ENCODE assay signal across 1 cellular context in genomic region chr16:24844101-24845030, GRCh38.
TF ChIP-seq lines count a peak whose summit lies in the region.

No MANE protein-coding gene starts in this region.

TF ChIP-seq in HepG2, 621 proteins besides CTCF, POLR2A, EP300 and RAD21 (continued from another document and continues in another):
- TF ChIP-seq, protein P1, sequence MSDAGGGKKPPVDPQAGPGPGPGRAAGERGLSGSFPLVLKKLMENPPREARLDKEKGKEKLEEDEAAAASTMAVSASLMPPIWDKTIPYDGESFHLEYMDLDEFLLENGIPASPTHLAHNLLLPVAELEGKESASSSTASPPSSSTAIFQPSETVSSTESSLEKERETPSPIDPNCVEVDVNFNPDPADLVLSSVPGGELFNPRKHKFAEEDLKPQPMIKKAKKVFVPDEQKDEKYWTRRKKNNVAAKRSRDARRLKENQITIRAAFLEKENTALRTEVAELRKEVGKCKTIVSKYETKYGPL (CRISPR knock-in tag; IDR thresholded peaks at IDR 0.05) = no peak
- TF ChIP-seq ZNF253 (CRISPR knock-in tag; IDR thresholded peaks at IDR 0.05; ENCODE audit: borderline replicate concordance) = no peak
- TF ChIP-seq, protein P2, sequence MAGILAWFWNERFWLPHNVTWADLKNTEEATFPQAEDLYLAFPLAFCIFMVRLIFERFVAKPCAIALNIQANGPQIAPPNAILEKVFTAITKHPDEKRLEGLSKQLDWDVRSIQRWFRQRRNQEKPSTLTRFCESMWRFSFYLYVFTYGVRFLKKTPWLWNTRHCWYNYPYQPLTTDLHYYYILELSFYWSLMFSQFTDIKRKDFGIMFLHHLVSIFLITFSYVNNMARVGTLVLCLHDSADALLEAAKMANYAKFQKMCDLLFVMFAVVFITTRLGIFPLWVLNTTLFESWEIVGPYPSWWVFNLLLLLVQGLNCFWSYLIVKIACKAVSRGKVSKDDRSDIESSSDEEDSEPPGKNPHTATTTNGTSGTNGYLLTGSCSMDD (CRISPR knock-in tag; IDR thresholded peaks at IDR 0.05) = no peak
- TF ChIP-seq SNAI1 (CRISPR knock-in tag; IDR thresholded peaks at IDR 0.05; ENCODE audit: borderline replicate concordance) = no peak
- TF ChIP-seq WIZ (CRISPR knock-in tag; IDR thresholded peaks at IDR 0.05) = no peak; the same call in 1 of the 2 replicates
- no peak for TF ChIP-seq ZEB1 (IDR thresholded peaks at IDR 0.05; ENCODE audit: insufficient replicate concordance, low read depth)
- TF ChIP-seq, protein P3, sequence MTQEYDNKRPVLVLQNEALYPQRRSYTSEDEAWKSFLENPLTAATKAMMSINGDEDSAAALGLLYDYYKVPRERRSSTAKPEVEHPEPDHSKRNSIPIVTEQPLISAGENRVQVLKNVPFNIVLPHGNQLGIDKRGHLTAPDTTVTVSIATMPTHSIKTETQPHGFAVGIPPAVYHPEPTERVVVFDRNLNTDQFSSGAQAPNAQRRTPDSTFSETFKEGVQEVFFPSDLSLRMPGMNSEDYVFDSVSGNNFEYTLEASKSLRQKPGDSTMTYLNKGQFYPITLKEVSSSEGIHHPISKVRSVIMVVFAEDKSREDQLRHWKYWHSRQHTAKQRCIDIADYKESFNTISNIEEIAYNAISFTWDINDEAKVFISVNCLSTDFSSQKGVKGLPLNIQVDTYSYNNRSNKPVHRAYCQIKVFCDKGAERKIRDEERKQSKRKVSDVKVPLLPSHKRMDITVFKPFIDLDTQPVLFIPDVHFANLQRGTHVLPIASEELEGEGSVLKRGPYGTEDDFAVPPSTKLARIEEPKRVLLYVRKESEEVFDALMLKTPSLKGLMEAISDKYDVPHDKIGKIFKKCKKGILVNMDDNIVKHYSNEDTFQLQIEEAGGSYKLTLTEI (CRISPR knock-in tag; conservative IDR thresholded peaks at IDR 0.05) = no peak
- peak; percentile 90 for TF ChIP-seq MAFG (CRISPR knock-in tag; IDR thresholded peaks at IDR 0.05)
- TF ChIP-seq TEAD2 (CRISPR knock-in tag; IDR thresholded peaks at IDR 0.05) = no peak
- peak; percentile 57; the same call in 1 of the 2 replicates for TF ChIP-seq ZNF563 (CRISPR knock-in tag; IDR thresholded peaks at IDR 0.05)
- no peak for TF ChIP-seq CHD4 (IDR thresholded peaks at IDR 0.05; ENCODE audit: borderline replicate concordance, low read length)
- TF ChIP-seq ZNF20 (CRISPR knock-in tag; IDR thresholded peaks at IDR 0.05) = no peak
- peak; percentile 38; the same call in 1 of the 2 replicates for TF ChIP-seq ZNF317 (CRISPR knock-in tag; IDR thresholded peaks at IDR 0.05)
- TF ChIP-seq, protein P4, sequence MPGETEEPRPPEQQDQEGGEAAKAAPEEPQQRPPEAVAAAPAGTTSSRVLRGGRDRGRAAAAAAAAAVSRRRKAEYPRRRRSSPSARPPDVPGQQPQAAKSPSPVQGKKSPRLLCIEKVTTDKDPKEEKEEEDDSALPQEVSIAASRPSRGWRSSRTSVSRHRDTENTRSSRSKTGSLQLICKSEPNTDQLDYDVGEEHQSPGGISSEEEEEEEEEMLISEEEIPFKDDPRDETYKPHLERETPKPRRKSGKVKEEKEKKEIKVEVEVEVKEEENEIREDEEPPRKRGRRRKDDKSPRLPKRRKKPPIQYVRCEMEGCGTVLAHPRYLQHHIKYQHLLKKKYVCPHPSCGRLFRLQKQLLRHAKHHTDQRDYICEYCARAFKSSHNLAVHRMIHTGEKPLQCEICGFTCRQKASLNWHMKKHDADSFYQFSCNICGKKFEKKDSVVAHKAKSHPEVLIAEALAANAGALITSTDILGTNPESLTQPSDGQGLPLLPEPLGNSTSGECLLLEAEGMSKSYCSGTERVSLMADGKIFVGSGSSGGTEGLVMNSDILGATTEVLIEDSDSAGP (CRISPR knock-in tag; IDR thresholded peaks at IDR 0.05; ENCODE audit: borderline replicate concordance) = peak; percentile 69; the same call in 1 of the 2 replicates
- no peak; the same call in 1 of the 2 replicates for TF ChIP-seq ETV5 (CRISPR knock-in tag; IDR thresholded peaks at IDR 0.05; ENCODE audit: borderline replicate concordance)
- peak in 1 of 2 experiments; percentile 31; a peak in 1 of 4 replicates for TF ChIP-seq NR2F1 (CRISPR knock-in tag; IDR thresholded peaks at IDR 0.05)
- TF ChIP-seq ZNF382 (CRISPR knock-in tag; IDR thresholded peaks at IDR 0.05; ENCODE audit: borderline replicate concordance) = no peak
- 0 out of 2 replicates have a peak, but pooled peaks have one; percentile 15 for TF ChIP-seq ZBTB37 (CRISPR knock-in tag; IDR thresholded peaks at IDR 0.05)
- TF ChIP-seq JUND (CRISPR knock-in tag; IDR thresholded peaks at IDR 0.05) = peak; percentile 94
- peak; percentile 77 for TF ChIP-seq SALL1 (CRISPR knock-in tag; IDR thresholded peaks at IDR 0.05)
- no peak for TF ChIP-seq ZNF280B (CRISPR knock-in tag; IDR thresholded peaks at IDR 0.05; ENCODE audit: borderline replicate concordance)
- no peak for TF ChIP-seq ZNF567 (CRISPR knock-in tag; IDR thresholded peaks at IDR 0.05; ENCODE audit: borderline replicate concordance)
- no peak for TF ChIP-seq ATAD3A (CRISPR knock-in tag; IDR thresholded peaks at IDR 0.05)
- TF ChIP-seq NR2F6 (IDR thresholded peaks at IDR 0.05) = no peak
- TF ChIP-seq NR2F6 (CRISPR knock-in tag; IDR thresholded peaks at IDR 0.05) = peak; percentile 60
- no peak for TF ChIP-seq TFE3 (CRISPR knock-in tag; IDR thresholded peaks at IDR 0.05)
- no peak for TF ChIP-seq PAX8 (CRISPR knock-in tag; IDR thresholded peaks at IDR 0.05; ENCODE audit: borderline replicate concordance)
- no peak for TF ChIP-seq BRCA1 (CRISPR knock-in tag; IDR thresholded peaks at IDR 0.05)
- TF ChIP-seq SAP130 (CRISPR knock-in tag; IDR thresholded peaks at IDR 0.05; ENCODE audit: low read depth) = peak; percentile 85
- TF ChIP-seq KDM5B (CRISPR knock-in tag; IDR thresholded peaks at IDR 0.05; ENCODE audit: borderline replicate concordance) = peak; percentile 83; the same call in 1 of the 2 replicates
- TF ChIP-seq ZNF615 (CRISPR knock-in tag; IDR thresholded peaks at IDR 0.05; ENCODE audit: borderline replicate concordance) = no peak
- no peak for TF ChIP-seq GMEB1 (CRISPR knock-in tag; IDR thresholded peaks at IDR 0.05; ENCODE audit: borderline replicate concordance)
- TF ChIP-seq ZNF274 (CRISPR knock-in tag; IDR thresholded peaks at IDR 0.05) = peak; percentile 41; the same call in 1 of the 2 replicates
- no peak for TF ChIP-seq ZNF232 (CRISPR knock-in tag; IDR thresholded peaks at IDR 0.05; ENCODE audit: borderline replicate concordance)
- TF ChIP-seq SOX5 (CRISPR knock-in tag; IDR thresholded peaks at IDR 0.05; ENCODE audit: borderline replicate concordance) = no peak
- TF ChIP-seq TBP (CRISPR knock-in tag; IDR thresholded peaks at IDR 0.05) = no peak
- no peak for TF ChIP-seq ZNF256 (CRISPR knock-in tag; conservative IDR thresholded peaks at IDR 0.05)
- no peak for TF ChIP-seq AKNA (CRISPR knock-in tag; IDR thresholded peaks at IDR 0.05; ENCODE audit: borderline replicate concordance)
- peak; percentile 27; the same call in 1 of the 2 replicates for TF ChIP-seq ZNF501 (CRISPR knock-in tag; IDR thresholded peaks at IDR 0.05)
- TF ChIP-seq AGO2 (optimal IDR thresholded peaks at IDR 0.05; ENCODE audit: low read depth, low read length) = no peak
